In genomic region chr5:113336975-113337374, GRCh38 we compare ENCODE assay signal across 8 cellular contexts.
DNase-seq lines count a peak whose midpoint lies in the region; ATAC-seq, FAIRE-seq and TF ChIP-seq lines count a peak whose summit lies in the region.

No MANE protein-coding gene starts in this region.

- TF ChIP-seq POLR2A in endothelial cell of umbilical vein (IDR thresholded peaks at IDR 0.05; ENCODE audit: low read depth, low read length) (no peak), GM12892 (IDR thresholded peaks at IDR 0.05; ENCODE audit: low read depth, low read length) (no peak)

- H3K4me3 ChIP-seq in OCI-LY1 (ENCODE audit: low read depth, low read length, poor library complexity, severe bottlenecking) (no peak overlapping the region), endothelial cell of umbilical vein (replicated peaks in 1 of 3; ENCODE audit: insufficient read depth in 1 of 3, low read depth in 1 of 3, low read length in 3 of 3) (no peak overlapping the region), neural progenitor cell (no peak overlapping the region)
- no peak overlapping the region for H3K4me3 ChIP-seq in effector memory CD4-positive, alpha-beta T cell (ENCODE audit: insufficient read depth, low read depth, low read length, poor library complexity, severe bottlenecking)

- no peaks in the 10 kb centered on the region for H4K20me1 ChIP-seq in OCI-LY1 (ENCODE audit: insufficient read depth, low read length)
- H4K20me1 ChIP-seq in endothelial cell of umbilical vein (replicated peaks; ENCODE audit: control insufficient read depth, extremely low read depth, insufficient read depth, low read length), result no peaks in the 10 kb centered on the region
- no peaks in the 10 kb centered on the region for H4K20me1 ChIP-seq in neural progenitor cell (ENCODE audit: low read depth)

- H3K4me2 ChIP-seq in OCI-LY1 (ENCODE audit: low read length), result no peak overlapping the region
- no peak overlapping the region for H3K4me2 ChIP-seq in endothelial cell of umbilical vein (ENCODE audit: insufficient read depth, low read length)
- H3K4me2 ChIP-seq in neural progenitor cell, result no peak overlapping the region

- no peaks in the 10 kb centered on the region for H3K9me3 Mint-ChIP-seq in neural progenitor cell

- no peaks in the 10 kb centered on the region for H3K4me1 Mint-ChIP-seq in neural progenitor cell

- H3K27me3 ChIP-seq in OCI-LY1 (ENCODE audit: insufficient read depth, low read length) (peaks cover 3% of the 10 kb centered on the region; the same call in 1 of the 2 replicates), endothelial cell of umbilical vein (ENCODE audit: control insufficient read depth in 2 of 2, insufficient read depth in 2 of 2, low read length in 2 of 2) (no peaks in the 10 kb centered on the region), neural progenitor cell (no peaks in the 10 kb centered on the region)
- H3K27me3 ChIP-seq in effector memory CD4-positive, alpha-beta T cell (replicated peaks; ENCODE audit: control insufficient read depth, insufficient read depth, low read length, poor library complexity, severe bottlenecking), result no peaks in the 10 kb centered on the region

- in situ Hi-C loops in ACHN (cut with HindIII; ENCODE audit: low pct_ligation_motif_present, low pct_unique_long_range_greater_than_20kb, low sequenced_read_pairs), result no loop called here

- H3K9ac ChIP-seq in OCI-LY1 (ENCODE audit: low read length) (no peak overlapping the region), endothelial cell of umbilical vein (replicated peaks; ENCODE audit: extremely low read depth, insufficient read depth, low read length) (no peak overlapping the region), neural progenitor cell (no peak overlapping the region)

- no TSS peak for BruUV-seq in endothelial cell of umbilical vein (replicated peaks; lab: Mats Ljungman, UMichigan)

- TF ChIP-seq CTCF in OCI-LY1 (IDR thresholded peaks at IDR 0.05; ENCODE audit: low read length), result peak; percentile 34; the same call in 1 of the 2 replicates
- TF ChIP-seq CTCF in endothelial cell of umbilical vein (IDR thresholded peaks at IDR 0.05; ENCODE audit: extremely low read depth in 1 of 2, insufficient read depth in 1 of 2, low read depth in 1 of 2, low read length in 2 of 2), result peak; percentile 51 to 59
- TF ChIP-seq CTCF in neural progenitor cell (IDR thresholded peaks at IDR 0.05), result peak; percentile 43

- dilution Hi-C loops in endothelial cell of umbilical vein (cut with MboI; ENCODE audit: extremely low pct_ligation_motif_present, low sequenced_read_pairs), result no loop called here

- no peak overlapping the region for H3K4me3 Mint-ChIP-seq in neural progenitor cell

- H3K27me3 Mint-ChIP-seq in neural progenitor cell (ENCODE audit: insufficient read depth, low read depth), result no peaks in the 10 kb centered on the region

- H3K79me2 ChIP-seq in OCI-LY1 (ENCODE audit: insufficient read depth, low read length) (no peaks in the 10 kb centered on the region), endothelial cell of umbilical vein (ENCODE audit: control insufficient read depth, insufficient read depth, low read length) (no peaks in the 10 kb centered on the region), neural progenitor cell (ENCODE audit: low read depth) (no peaks in the 10 kb centered on the region)

- H3K27ac ChIP-seq in OCI-LY1 (ENCODE audit: low read depth, low read length, poor library complexity, severe bottlenecking) (no peak overlapping the region), endothelial cell of umbilical vein (ENCODE audit: insufficient read depth, low read depth, low read length) (no peak overlapping the region), neural progenitor cell (no peak overlapping the region)
- no peak overlapping the region for H3K27ac ChIP-seq in effector memory CD4-positive, alpha-beta T cell (ENCODE audit: insufficient read depth, low read length, poor library complexity, severe bottlenecking)

- no peaks in the 10 kb centered on the region for H3F3A ChIP-seq in OCI-LY1 (ENCODE audit: insufficient read depth, low read length)
- H3F3A ChIP-seq in neural progenitor cell (ENCODE audit: low read depth), result peaks cover 16% of the 10 kb centered on the region

- no peaks in the 10 kb centered on the region for H3K9me3 ChIP-seq in OCI-LY1 (ENCODE audit: low read length)
- H3K9me3 ChIP-seq in endothelial cell of umbilical vein (replicated peaks; ENCODE audit: control insufficient read depth, insufficient read depth, low read length), result no peaks in the 10 kb centered on the region
- H3K9me3 ChIP-seq in neural progenitor cell (ENCODE audit: low read depth), result no peaks in the 10 kb centered on the region
- no peaks in the 10 kb centered on the region for H3K9me3 ChIP-seq in effector memory CD4-positive, alpha-beta T cell (ENCODE audit: control insufficient read depth, low read length)

- no peaks in the 10 kb centered on the region for H3K9me1 ChIP-seq in endothelial cell of umbilical vein (replicated peaks; ENCODE audit: control insufficient read depth, extremely low read depth, insufficient read depth, low read length)

- POLR2A ChIA-PET in endothelial cell of umbilical vein (lab: Charles Lee), result interaction anchor here (0.9 kb wide), 1 partner anchor 174 kb away, joined by 4 read pairs; no protein-coding TSS in a partner anchor

- no peaks in the 10 kb centered on the region for H3K9me2 ChIP-seq in OCI-LY1 (ENCODE audit: low read depth, low read length)

- intact Hi-C loops in endothelial cell of umbilical vein (cut with micrococcal nuclease), result loop anchor here (1.0 to 5.0 kb wide), 4 partner anchors 42 to 325 kb away; no protein-coding TSS in a partner anchor

- DNase-seq in ACHN (peak; percentile 62), endothelial cell of umbilical vein (ENCODE audit: low read depth, low spot score) (peak; percentile 78), neural progenitor cell (ENCODE audit: low spot score) (peak; percentile 47), GM12892 (ENCODE audit: insufficient read length) (no peak)
- DNase-seq in effector memory CD4-positive, alpha-beta T cell, result no peak
- no peak for DNase-seq in activated T-cell treated with anti-CD3 and anti-CD28 coated beads, Interleukin-2, amount 50 U/mL, for 48 hours

- no peaks in the 10 kb centered on the region for H3K36me3 Mint-ChIP-seq in neural progenitor cell

- H2AFZ ChIP-seq in OCI-LY1 (ENCODE audit: low read length), result no peak overlapping the region
- H2AFZ ChIP-seq in endothelial cell of umbilical vein (ENCODE audit: low read depth, low read length), result no peak overlapping the region
- H2AFZ ChIP-seq in neural progenitor cell (replicated peaks), result no peak overlapping the region

- ATAC-seq in GM21360 (IDR thresholded peaks at IDR 0.05; ENCODE audit: unreplicated experiment), result peak; percentile 54

- no peaks in the 10 kb centered on the region for H3K4me1 ChIP-seq in OCI-LY1 (ENCODE audit: insufficient read depth, low read length, severe bottlenecking)
- H3K4me1 ChIP-seq in endothelial cell of umbilical vein (ENCODE audit: control insufficient read depth, extremely low read depth, insufficient read depth, low read length), result peaks cover 8% of the 10 kb centered on the region
- H3K4me1 ChIP-seq in neural progenitor cell, result no peaks in the 10 kb centered on the region
- H3K4me1 ChIP-seq in effector memory CD4-positive, alpha-beta T cell (ENCODE audit: control insufficient read depth, insufficient read depth, low read length, poor library complexity, severe bottlenecking), result no peaks in the 10 kb centered on the region

- H3K27ac Mint-ChIP-seq in neural progenitor cell, result no peak overlapping the region

- CTCF ChIA-PET in endothelial cell of umbilical vein (lab: Charles Lee), result interaction anchor here (0.5 to 6.7 kb wide), 33 partner anchors 31 to 1113 kb away, joined by 3 to 263 read pairs (median 3); partner anchors contain the start of genes MCC and YTHDC2

- H3K36me3 ChIP-seq in OCI-LY1 (ENCODE audit: insufficient read depth, low read length), result no peaks in the 10 kb centered on the region
- H3K36me3 ChIP-seq in endothelial cell of umbilical vein (ENCODE audit: control insufficient read depth in 2 of 2, extremely low read depth in 1 of 2, insufficient read depth in 2 of 2, low read length in 2 of 2), result no peaks in the 10 kb centered on the region
- no peaks in the 10 kb centered on the region for H3K36me3 ChIP-seq in neural progenitor cell
- H3K36me3 ChIP-seq in effector memory CD4-positive, alpha-beta T cell (ENCODE audit: control insufficient read depth, insufficient read depth, low read length), result no peaks in the 10 kb centered on the region

- FAIRE-seq in endothelial cell of umbilical vein (lab: Jason Lieb, UNC), result peak; percentile 57
- no peak for FAIRE-seq in GM12892 (lab: Jason Lieb, UNC)

TF ChIP-seq in endothelial cell of umbilical vein, 7 proteins besides CTCF, POLR2A, EP300 and RAD21:
- no peak for TF ChIP-seq MAX (IDR thresholded peaks at IDR 0.05; ENCODE audit: insufficient read depth, insufficient read length)
- no peak for TF ChIP-seq POLR2AphosphoS5 (IDR thresholded peaks at IDR 0.05; ENCODE audit: insufficient read depth, low read depth, low read length)
- TF ChIP-seq EZH2 (IDR thresholded peaks at IDR 0.05; ENCODE audit: borderline replicate concordance, low read depth, low read length, severe bottlenecking), result no peak
- no peak for TF ChIP-seq GATA2 (IDR thresholded peaks at IDR 0.05; ENCODE audit: insufficient read depth, insufficient read length, low read depth, low read length)
- TF ChIP-seq FOS (IDR thresholded peaks at IDR 0.05; ENCODE audit: borderline replicate concordance, insufficient read depth, low read length), result no peak
- TF ChIP-seq MYC (IDR thresholded peaks at IDR 0.05; ENCODE audit: low read depth, low read length), result no peak
- no peak for TF ChIP-seq JUN (IDR thresholded peaks at IDR 0.05; ENCODE audit: borderline replicate concordance, insufficient read depth, insufficient read length, low read depth)

Comparison
In these comparisons a context has a peak if more than half of its experiments do, and no peak if none do; other contexts are left out.
1. DNase-seq: peak in ACHN (single experiment), endothelial cell of umbilical vein (single experiment) and neural progenitor cell (single experiment); none in effector memory CD4-positive, alpha-beta T cell (0 of 3), GM12892 (single experiment) and activated T-cell treated with anti-CD3 and anti-CD28 coated beads, Interleukin-2, amount 50 U/mL, for 48 hours (0 of 2).
2. Peak in every context shown above with its lines, with median percentiles within 50 percentile points of each other: CTCF ChIP-seq.